ENCODE assay signal across 8 cellular contexts in genomic region chr3:48429416-48430358, GRCh38.
DNase-seq lines count a peak whose midpoint lies in the region; ATAC-seq lines count a peak whose summit lies in the region.

PLXNB1 (minus strand) TSS chr3:48430086; CDS start chr3:48424611, 5,475 bp downstream.

- H3K4me3 ChIP-seq in skin epidermis: peak within 1 kb of the TSS; percentile 48 to 91 (median 67)

- H3K27ac ChIP-seq in skin epidermis: peak within 1 kb of the TSS; percentile 72 to 98 (median 91)

- peak; percentile 64 for DNase-seq in NCI-H1436 (lab: John Stamatoyannopoulos, UW)
- no peak for DNase-seq in NCI-H1436 treated with DMSO at 0.1 percent for 48 hours (lab: John Stamatoyannopoulos, UW)
- DNase-seq in NCI-H187 (lab: John Stamatoyannopoulos, UW): peak; percentile 16 to 38
- peak; percentile 27 to 49 (median 36) for DNase-seq in activated CD4-positive, CD25-positive, alpha-beta regulatory T cell (lab: John Stamatoyannopoulos, UW)
- DNase-seq in cerebellar cortex (ENCODE audit: low spot score): peak; percentile 38
- DNase-seq in iris pigment epithelial cell (ENCODE audit: low read depth): peak; percentile 84

- ATAC-seq in GM18867 (IDR thresholded peaks at IDR 0.05; ENCODE audit: unreplicated experiment): no peak
